Comparison of ENCODE assay signal across 19 cellular contexts in genomic region chr10:60463726-60464125, GRCh38.
DNase-seq lines count a peak whose midpoint lies in the region; ATAC-seq, FAIRE-seq and TF ChIP-seq lines count a peak whose summit lies in the region.
"Had no signal": no experiment of that assay in that cellular context is flagged by ENCODE, and none has a peak within 500 bp of the region (broad histone marks: within the 10 kb centered on the region; RNA-seq: fewer than 3 reads in every experiment).

No MANE protein-coding gene starts in this region.

- peak; percentile 32; the same call in 1 of the 3 replicates for ATAC-seq in SK-N-SH treated with all-trans-retinoic acid at 6 μM for 48 hours
- ATAC-seq: A549, GM23338, HCT116 had no signal

- no peak overlapping the region for H3K27ac Mint-ChIP-seq in activated CD4-positive, alpha-beta T cell treated with anti-CD3 and anti-CD28 coated beads, Interleukin-2, amount 10 ng/mL, durations not matched to agents 7 days and 5 days
- H3K27ac Mint-ChIP-seq: CD4-positive, alpha-beta T cell; GM23338 had no signal

- POLR2A ChIA-PET in activated CD4-positive, alpha-beta T cell treated with anti-CD3 and anti-CD28 coated beads, Interleukin-2, amount 10 ng/mL, durations not matched to agents 7 days and 5 days (lab: Charles Lee) = interaction anchor here (0.6 kb wide), 1 partner anchor 414 kb away, joined by 4 read pairs; no protein-coding TSS in a partner anchor

- in situ Hi-C loops in GM13977 (cut with MboI; ENCODE audit: low pct_unique_long_range_greater_than_20kb, low sequenced_read_pairs, unreplicated experiment) (no loop called here), GM13976 (cut with MboI; ENCODE audit: low sequenced_read_pairs, unreplicated experiment) (no loop called here)

- no peaks in the 10 kb centered on the region for H3K36me3 Mint-ChIP-seq in activated CD4-positive, alpha-beta T cell treated with anti-CD3 and anti-CD28 coated beads, Interleukin-2, amount 10 ng/mL, durations not matched to agents 7 days and 5 days (ENCODE audit: low read depth)

- H3K27me3 Mint-ChIP-seq in activated CD4-positive, alpha-beta T cell treated with anti-CD3 and anti-CD28 coated beads, Interleukin-2, amount 10 ng/mL, durations not matched to agents 7 days and 5 days = no peaks in the 10 kb centered on the region
- H3K27me3 Mint-ChIP-seq: CD4-positive, alpha-beta T cell; IgD-negative memory B cell had no signal

- no peaks in the 10 kb centered on the region for H3K4me1 Mint-ChIP-seq in activated CD4-positive, alpha-beta T cell treated with anti-CD3 and anti-CD28 coated beads, Interleukin-2, amount 10 ng/mL, durations not matched to agents 7 days and 5 days

- TF ChIP-seq CTCF in retinal pigment epithelial cell (conservative IDR thresholded peaks at IDR 0.05; ENCODE audit: low read depth, low read length) (no peak), GM13977 (IDR thresholded peaks at IDR 0.05; ENCODE audit: extremely low read depth, insufficient read depth, missing control alignments) (no peak), GM13976 (IDR thresholded peaks at IDR 0.05; ENCODE audit: borderline replicate concordance, control extremely low read depth, extremely low read depth, insufficient read depth, missing control alignments) (no peak)

- H3K4me3 ChIP-seq in retinal pigment epithelial cell (ENCODE audit: low read length) = no peak overlapping the region
- H3K4me3 ChIP-seq: A549, GM23338 had no signal

- peak; percentile 54 for DNase-seq in EH (ENCODE audit: low read depth)
- DNase-seq in retinal pigment epithelial cell (ENCODE audit: low read depth) = peak; percentile 39
- DNase-seq in activated CD4-positive, alpha-beta T cell treated with anti-CD3 and anti-CD28 coated beads, Interleukin-2, amount 10 ng/mL, durations not matched to agents 7 days and 5 days = no peak
- DNase-seq in GM13977 (ENCODE audit: low spot score) = no peak
- DNase-seq in GM13976 (ENCODE audit: low spot score) = no peak
- DNase-seq: AML-193; CD4-positive, alpha-beta T cell; DND-41; H7; KBM-7 had no signal

- no peaks in the 10 kb centered on the region for H3K9me3 Mint-ChIP-seq in activated CD4-positive, alpha-beta T cell treated with anti-CD3 and anti-CD28 coated beads, Interleukin-2, amount 10 ng/mL, durations not matched to agents 7 days and 5 days
- H3K9me3 Mint-ChIP-seq: CD4-positive, alpha-beta T cell; GM23338; IgD-negative memory B cell had no signal

- no peak overlapping the region for H3K4me3 Mint-ChIP-seq in activated CD4-positive, alpha-beta T cell treated with anti-CD3 and anti-CD28 coated beads, Interleukin-2, amount 10 ng/mL, durations not matched to agents 7 days and 5 days
- H3K4me3 Mint-ChIP-seq: CD4-positive, alpha-beta T cell; GM23338; IgD-negative memory B cell had no signal

- CTCF ChIA-PET in activated CD4-positive, alpha-beta T cell treated with anti-CD3 and anti-CD28 coated beads, Interleukin-2, amount 10 ng/mL, durations not matched to agents 7 days and 5 days (lab: Charles Lee) = interaction anchor here (0.6 kb wide), 1 partner anchor 246 kb away, joined by 3 read pairs; no protein-coding TSS in a partner anchor

- FAIRE-seq in endometrium (lab: Jason Lieb, UNC) = peak; percentile 23
- FAIRE-seq: A549, G401.6, GM12891, HTR-8/SVneo had no signal

TF ChIP-seq in SK-N-SH treated with all-trans-retinoic acid at 6 μM for 48 hours, 23 proteins besides CTCF, POLR2A, EP300 and RAD21:
- no peak for TF ChIP-seq ESRRG (CRISPR knock-in tag; IDR thresholded peaks at IDR 0.05)

Comparison
In these comparisons a context has a peak if more than half of its experiments do, and no peak if none do; other contexts are left out.
1. DNase-seq: peak in EH (single experiment) and retinal pigment epithelial cell (single experiment); none in activated CD4-positive, alpha-beta T cell treated with anti-CD3 and anti-CD28 coated beads, Interleukin-2, amount 10 ng/mL, durations not matched to agents 7 days and 5 days (single experiment), GM13977 (single experiment) and GM13976 (single experiment).